Comparison of ENCODE assay signal across 19 cellular contexts in the genomic region with DNA sequence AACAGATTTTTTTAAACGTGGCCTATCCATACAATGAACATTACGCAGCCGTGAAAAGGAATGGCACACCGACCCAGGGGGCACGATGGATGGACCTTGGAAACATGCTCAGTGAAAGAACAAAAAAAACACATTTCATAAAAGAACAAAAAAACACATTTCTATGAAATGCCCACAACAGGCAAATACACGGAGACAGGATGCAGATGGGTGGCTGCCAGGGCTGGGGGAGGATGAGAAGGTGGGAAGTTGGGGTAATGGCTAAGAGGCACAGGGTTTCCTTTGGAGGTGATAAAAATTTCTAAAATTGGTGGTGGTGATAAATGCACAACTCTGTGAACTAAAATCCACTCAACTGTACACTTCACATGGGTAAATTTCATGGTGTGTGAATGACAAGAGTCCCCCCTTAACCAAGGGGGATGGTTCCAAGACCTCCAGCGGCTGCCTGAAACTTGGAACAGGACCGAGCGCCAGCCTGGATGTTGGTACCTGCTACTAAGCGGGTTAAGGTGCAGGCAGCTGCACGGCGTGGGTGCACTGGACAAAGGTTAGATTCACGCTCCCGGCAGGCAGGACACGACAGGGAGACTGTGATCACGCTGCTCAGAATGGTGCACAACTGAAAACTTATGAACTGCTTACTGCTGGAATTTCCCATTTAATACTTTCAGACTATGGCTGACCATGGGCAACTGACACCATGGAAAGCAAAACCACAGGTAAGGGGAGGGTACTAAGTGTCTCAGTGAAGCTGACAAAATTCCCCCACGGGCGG. TPM values are rescaled to one million over a fixed set of nuclear protein-coding genes. Genes with fewer than 3 reads are reported as not detected.
DNase-seq lines count a peak whose midpoint lies in the region; ATAC-seq, FAIRE-seq and TF ChIP-seq lines count a peak whose summit lies in the region.
"Had no signal": no experiment of that assay in that cellular context is flagged by ENCODE, and none has a peak within 500 bp of the region (broad histone marks: within the 10 kb centered on the region; RNA-seq: fewer than 3 reads in every experiment).

No MANE protein-coding gene starts in this region.

- no peak for TF ChIP-seq POLR2A in GM12878 (IDR thresholded peaks at IDR 0.05; ENCODE audit: low read depth, low read length)

- peak overlapping the region; percentile 11 for H3K4me2 ChIP-seq in GM12878 (ENCODE audit: control insufficient read depth, insufficient read depth)

- intact Hi-C loops in GM12878 (cut with micrococcal nuclease; ENCODE audit: unreplicated experiment): no loop called here

- no peak for FAIRE-seq in GM12878 (lab: Jason Lieb, UNC)

- peaks cover 38% of the 10 kb centered on the region for H3K36me3 Mint-ChIP-seq in T-helper 2 cell treated with Interferon-gamma antibody and Interleukin-4, amounts not matched to agents 5 μg/mL and 100 μg/mL, for 36 hours (ENCODE audit: low read depth)
- H3K36me3 Mint-ChIP-seq in natural killer cell treated with Interleukin-12 subunit alpha and Interleukin-12 subunit beta and Interleukin-15 and Interleukin-18, amount 100 ng/mL, for 72 hours: no peaks in the 10 kb centered on the region

- no peak overlapping the region for H3K4me3 ChIP-seq in HEK293 (ENCODE audit: low read depth, low read length)
- H3K4me3 ChIP-seq in GM12878: peak overlapping the region; percentile 34; the same call in 1 of the 2 replicates
- H3K4me3 ChIP-seq: SK-N-MC, tibial artery had no signal

- no peaks in the 10 kb centered on the region for H3K27me3 ChIP-seq in GM12878 (replicated peaks in 1 of 2; ENCODE audit: control insufficient read depth in 2 of 2, insufficient read depth in 2 of 2, low read length in 1 of 2)
- H3K27me3 ChIP-seq: neutrophil, tibial artery had no signal

- H4K20me1 ChIP-seq in GM12878 (ENCODE audit: control insufficient read depth, insufficient read depth): peaks cover 5% of the 10 kb centered on the region

- peaks cover 75% of the 10 kb centered on the region for H3K79me2 ChIP-seq in GM12878 (ENCODE audit: control insufficient read depth, insufficient read depth, low read length)

- no peak overlapping the region; the same call in 1 of the 2 replicates for H3K9ac ChIP-seq in GM12878 (ENCODE audit: control insufficient read depth, insufficient read depth, low read length)

- CTCF ChIA-PET in HEK293 (lab: Yijun Ruan, JAX) (interaction anchor here (0.6 to 1.8 kb wide), 2 partner anchors 76 to 154 kb away, joined by 3 to 4 read pairs; no protein-coding TSS in a partner anchor), GM12878 (lab: Yijun Ruan, JAX) (interaction anchor here (0.6 to 1.4 kb wide), 4 partner anchors 10 to 1960 kb away, joined by 3 to 4 read pairs (median 4); no protein-coding TSS in a partner anchor)

- RAD21 ChIA-PET in GM12878 (lab: Charles Lee; ENCODE audit: unreplicated experiment): interaction anchor here (0.8 kb wide), 1 partner anchor 31 kb away, joined by 4 read pairs; no protein-coding TSS in a partner anchor

- peak overlapping the region; percentile 31 for H3K27ac Mint-ChIP-seq in T-helper 2 cell treated with Interferon-gamma antibody and Interleukin-4, amounts not matched to agents 5 μg/mL and 100 μg/mL, for 36 hours
- H3K27ac Mint-ChIP-seq in natural killer cell treated with Interleukin-12 subunit alpha and Interleukin-12 subunit beta and Interleukin-15 and Interleukin-18, amount 100 ng/mL, for 72 hours: peak overlapping the region in 1 of 2 donors; percentile 3
- H3K27ac Mint-ChIP-seq: H9, memory B cell had no signal

- SMC1A ChIA-PET in GM12878 (lab: Charles Lee; ENCODE audit: uncharacterized antibody, unreplicated experiment): interaction anchor here (1.0 to 1.7 kb wide), 2 partner anchors 9 to 11 kb away, joined by 3 to 5 read pairs; no protein-coding TSS in a partner anchor

- no peaks in the 10 kb centered on the region for H3K27me3 Mint-ChIP-seq in T-helper 2 cell treated with Interferon-gamma antibody and Interleukin-4, amounts not matched to agents 5 μg/mL and 100 μg/mL, for 36 hours (ENCODE audit: low read depth)
- no peaks in the 10 kb centered on the region for H3K27me3 Mint-ChIP-seq in natural killer cell treated with Interleukin-12 subunit alpha and Interleukin-12 subunit beta and Interleukin-15 and Interleukin-18, amount 100 ng/mL, for 72 hours
- H3K27me3 Mint-ChIP-seq: memory B cell had no signal

- 88% methylated on average over 18 of the region's 18 CpGs for WGBS in GM12878 (ENCODE audit: insufficient coverage, insufficient replicate concordance, low lambda C conversion rate, missing lambda C conversion rate)

- H3K9me3 Mint-ChIP-seq in T-helper 2 cell treated with Interferon-gamma antibody and Interleukin-4, amounts not matched to agents 5 μg/mL and 100 μg/mL, for 36 hours: no peaks in the 10 kb centered on the region
- no peaks in the 10 kb centered on the region for H3K9me3 Mint-ChIP-seq in natural killer cell treated with Interleukin-12 subunit alpha and Interleukin-12 subunit beta and Interleukin-15 and Interleukin-18, amount 100 ng/mL, for 72 hours
- H3K9me3 Mint-ChIP-seq: H9, memory B cell had no signal

- in situ Hi-C loops in GM12878 (cut with MboI): no loop called here

- no TSS peak for BruUV-seq in GM12878 (replicated peaks; lab: Mats Ljungman, UMichigan)

- DNase-seq in T-helper 2 cell treated with Interferon-gamma antibody and Interleukin-4, amounts not matched to agents 5 μg/mL and 100 μg/mL, for 36 hours (ENCODE audit: low spot score): no peak
- DNase-seq in T-helper 2 cell: no peak
- DNase-seq in GM12878 (ENCODE audit: low read depth, low spot score): no peak
- DNase-seq in natural killer cell treated with Interleukin-12 subunit alpha and Interleukin-12 subunit beta and Interleukin-15 and Interleukin-18, amount 100 ng/mL, for 72 hours (ENCODE audit: low spot score): no peak
- no peak for DNase-seq in OCI-M2 (lab: John Stamatoyannopoulos, UW; ENCODE audit: unreplicated experiment)
- DNase-seq in NCI-H526 treated with DMSO at 0.1 percent for 48 hours (lab: John Stamatoyannopoulos, UW): no peak
- DNase-seq: 8988T, H9, MM.1S, NCI-H1930, NCI-H524, PC-3, right cardiac atrium, tibial artery had no signal

- no peak for TF ChIP-seq CTCF in HEK293 (tag by site-specific recombination; IDR thresholded peaks at IDR 0.05)
- TF ChIP-seq CTCF in GM12878 (IDR thresholded peaks at IDR 0.05 in 2 of 3, conservative IDR thresholded peaks at IDR 0.05 in 1 of 3; ENCODE audit: control insufficient read depth in 2 of 3, extremely low read depth in 1 of 3, insufficient read depth in 1 of 3, low read depth in 3 of 3, low read length in 3 of 3): no peak

- H3K4me3 Mint-ChIP-seq in T-helper 2 cell treated with Interferon-gamma antibody and Interleukin-4, amounts not matched to agents 5 μg/mL and 100 μg/mL, for 36 hours: peak overlapping the region; percentile 25
- peak overlapping the region; percentile 13 for H3K4me3 Mint-ChIP-seq in natural killer cell treated with Interleukin-12 subunit alpha and Interleukin-12 subunit beta and Interleukin-15 and Interleukin-18, amount 100 ng/mL, for 72 hours
- H3K4me3 Mint-ChIP-seq: H9, memory B cell had no signal

- H3K36me3 ChIP-seq in HEK293 (ENCODE audit: control insufficient read depth in 2 of 2, insufficient read depth in 1 of 2, low read length in 2 of 2): peaks cover 7 to 56% of the 10 kb centered on the region in 2 experiments; a peak in 2 of 3 replicates
- H3K36me3 ChIP-seq in GM12878 (ENCODE audit: control insufficient read depth in 2 of 2, insufficient read depth in 2 of 2, low read length in 1 of 2): peaks cover 8 to 25% of the 10 kb centered on the region in 2 experiments

- H3K9me3 ChIP-seq in HEK293 (ENCODE audit: control insufficient read depth, insufficient read depth, low read depth, low read length) (no peaks in the 10 kb centered on the region), GM12878 (replicated peaks; ENCODE audit: control insufficient read depth, insufficient read depth, low read length) (no peaks in the 10 kb centered on the region; the same call in 2 of the 3 replicates)
- H3K9me3 ChIP-seq: neutrophil, tibial artery had no signal

- ATAC-seq in GM12878 (peak; percentile 50), GM21360 (IDR thresholded peaks at IDR 0.05; ENCODE audit: unreplicated experiment) (no peak)
- ATAC-seq in natural killer cell treated with Interleukin-12 subunit alpha and Interleukin-12 subunit beta and Interleukin-15 and Interleukin-18, amount 100 ng/mL, for 72 hours: peak in 1 of 2 donors; percentile 32
- ATAC-seq: PC-3, right cardiac atrium had no signal

- peaks cover 8% of the 10 kb centered on the region for H3K4me1 ChIP-seq in HEK293 (ENCODE audit: control insufficient read depth, insufficient read depth, low read length)
- peaks cover 8% of the 10 kb centered on the region for H3K4me1 ChIP-seq in GM12878 (ENCODE audit: control insufficient read depth, insufficient read depth, low read length)

- H3K27ac ChIP-seq in HEK293 (ENCODE audit: extremely low read depth, low read depth, low read length) (no peak overlapping the region), GM12878 (ENCODE audit: control insufficient read depth, insufficient read depth) (no peak overlapping the region)
- H3K27ac ChIP-seq: SK-N-MC, tibial artery had no signal

- H3K4me1 Mint-ChIP-seq in T-helper 2 cell treated with Interferon-gamma antibody and Interleukin-4, amounts not matched to agents 5 μg/mL and 100 μg/mL, for 36 hours (ENCODE audit: low read depth): peaks cover 53% of the 10 kb centered on the region
- peaks cover 51 to 56% of the 10 kb centered on the region in 2 donors for H3K4me1 Mint-ChIP-seq in natural killer cell treated with Interleukin-12 subunit alpha and Interleukin-12 subunit beta and Interleukin-15 and Interleukin-18, amount 100 ng/mL, for 72 hours (ENCODE audit: low read depth in 2 of 2)
- H3K4me1 Mint-ChIP-seq: H9 had no signal

- no peak overlapping the region for H2AFZ ChIP-seq in GM12878 (ENCODE audit: control insufficient read depth, low read depth, low read length)

- no peak for TF ChIP-seq RAD21 in GM12878 (IDR thresholded peaks at IDR 0.05; ENCODE audit: insufficient read depth, low read depth, low read length)

- POLR2A ChIA-PET in HEK293 (lab: Yijun Ruan, JAX) (no interaction called here), GM12878 (lab: Charles Lee) (interaction anchor here (0.6 kb wide), 1 partner anchor 10 kb away, joined by 3 read pairs; no protein-coding TSS in a partner anchor)

- no peak for TF ChIP-seq EP300 in GM12878 (IDR thresholded peaks at IDR 0.05; ENCODE audit: borderline replicate concordance in 1 of 2, control insufficient read depth in 1 of 2, low read depth in 2 of 2, low read length in 2 of 2)

RNA-seq across cellular contexts. Expression of a gene that starts 16.5 kb away (rescaled TPM):
- total RNA-seq in GM12878 (2013; cell fraction: nucleolus; rRNA removed): 53.3 and 67.3 TPM in 2 replicates
- total RNA-seq in GM12878 (2014; rRNA removed) (15.2 and 16.4 TPM in 2 replicates), GM12878 (2014; rRNA removed; fragmentation: Illumina TruSeq; extraction: Trizol) (11.7 and 12.3 TPM in 2 replicates), GM12878 (2021) (26.4 and 26.9 TPM in 2 replicates)
- 6.0 TPM for polyA plus RNA-seq in GM12878 (2011; ENCODE audit: low read depth)
- polyA plus RNA-seq in GM12878 (2011; rRNA removed) (4.1 and 4.8 TPM in 2 replicates), GM12878 (2014; fragmentation: Illumina TruSeq; extraction: Trizol) (4.2 and 9.4 TPM in 2 replicates), GM12878 (2014; fragmentation: Nextera tagmentation; extraction: Ambion mirVana) (1 to 10 TPM in 1 of 2 experiments, under 1 TPM in 1; 0.90 to 2.1 TPM), GM12878 (2014; rRNA removed) (17.9 and 19.0 TPM in 2 replicates), GM12878 (2016; fragmentation: Nextera tagmentation; extraction: Ambion mirVana) (1 to 10 TPM; 2.9 to 3.2 TPM)
- polyA plus RNA-seq in GM12878 (2011; cell fraction: cytosol; rRNA removed): 5.0 TPM in 2 replicates
- 30.6 and 48.0 TPM in 2 replicates for polyA plus RNA-seq in GM12878 (2011; cell fraction: nucleus; rRNA removed)
- 13.8 and 14.2 TPM in 2 replicates for polyA plus RNA-seq in GM12878 (2012)
- 7.3 and 10.7 TPM in 2 replicates for polyA minus RNA-seq in GM12878 (2011; rRNA and poly(A)+ RNA removed)
- 5.3 and 5.6 TPM in 2 replicates for polyA minus RNA-seq in GM12878 (2011; cell fraction: cytosol; rRNA and poly(A)+ RNA removed)
- 14.0 and 24.9 TPM in 2 replicates for polyA minus RNA-seq in GM12878 (2011; cell fraction: nucleus; rRNA and poly(A)+ RNA removed)
- total RNA-seq in natural killer cell treated with Interleukin-12 subunit alpha and Interleukin-12 subunit beta and Interleukin-15 and Interleukin-18, amount 100 ng/mL, for 72 hours: 10 to 100 TPM; 31.2 to 59.5 TPM

RNA-seq across cellular contexts. Expression of a gene that starts 42.4 kb away (rescaled TPM):
- 28.5 and 31.8 TPM in 2 replicates for total RNA-seq in GM12878 (2013; cell fraction: nucleolus; rRNA removed)
- 14.1 and 14.7 TPM in 2 replicates for total RNA-seq in GM12878 (2014; rRNA removed)
- 9.0 and 9.9 TPM in 2 replicates for total RNA-seq in GM12878 (2014; rRNA removed; fragmentation: Illumina TruSeq; extraction: Trizol)
- 21.2 and 21.6 TPM in 2 replicates for total RNA-seq in GM12878 (2021)
- polyA plus RNA-seq in GM12878 (2011; ENCODE audit: low read depth): 7.8 TPM
- 3.9 and 6.1 TPM in 2 replicates for polyA plus RNA-seq in GM12878 (2011; rRNA removed)
- 6.0 and 8.5 TPM in 2 replicates for polyA plus RNA-seq in GM12878 (2011; cell fraction: cytosol; rRNA removed)
- polyA plus RNA-seq in GM12878 (2011; cell fraction: nucleus; rRNA removed): 10.7 and 13.5 TPM in 2 replicates
- polyA plus RNA-seq in GM12878 (2012): 11.6 and 11.8 TPM in 2 replicates
- 10.6 and 14.9 TPM in 2 replicates for polyA plus RNA-seq in GM12878 (2014; fragmentation: Illumina TruSeq; extraction: Trizol)
- polyA plus RNA-seq in GM12878 (2014; fragmentation: Nextera tagmentation; extraction: Ambion mirVana): 1 to 10 TPM; 2.3 to 2.7 TPM
- 10.6 and 11.0 TPM in 2 replicates for polyA plus RNA-seq in GM12878 (2014; rRNA removed)
- 10 to 100 TPM; 14.9 to 16.8 TPM for polyA plus RNA-seq in GM12878 (2016; fragmentation: Nextera tagmentation; extraction: Ambion mirVana)
- polyA minus RNA-seq in GM12878 (2011; rRNA and poly(A)+ RNA removed): 8.4 and 11.6 TPM in 2 replicates
- 7.1 and 7.4 TPM in 2 replicates for polyA minus RNA-seq in GM12878 (2011; cell fraction: cytosol; rRNA and poly(A)+ RNA removed)
- 4.6 and 9.8 TPM in 2 replicates for polyA minus RNA-seq in GM12878 (2011; cell fraction: nucleus; rRNA and poly(A)+ RNA removed)
- 10 to 100 TPM; 18.3 to 30.7 TPM for total RNA-seq in natural killer cell treated with Interleukin-12 subunit alpha and Interleukin-12 subunit beta and Interleukin-15 and Interleukin-18, amount 100 ng/mL, for 72 hours
